12 cellular contexts compared by ENCODE assay signal in genomic region chr10:132407243-132407746, GRCh38. TPM values are rescaled to one million over a fixed set of nuclear protein-coding genes. Genes with fewer than 3 reads are reported as not detected.
A peak's percentile ranks its signal among the peaks of the same experiment; 100 is the strongest.
DNase-seq lines count a peak whose midpoint lies in the region; ATAC-seq and TF ChIP-seq lines count a peak whose summit lies in the region.
"Had no signal": no experiment of that assay in that cellular context is flagged by ENCODE, and none has a peak within 500 bp of the region (broad histone marks: within the 10 kb centered on the region; RNA-seq: fewer than 3 reads in every experiment).

No MANE protein-coding gene starts in this region.

- no peak overlapping the region for H3K4me3 ChIP-seq in GM23338
- H3K4me3 ChIP-seq in adrenal gland, result peak overlapping the region in 1 of 4 donors; percentile 46
- no peak overlapping the region for H3K4me3 ChIP-seq in iPS-20b (ENCODE audit: low read length)
- peak overlapping the region in 3 of 4 donors; percentile 13 to 34 (median 27) for H3K4me3 ChIP-seq in sigmoid colon
- H3K4me3 ChIP-seq in lower leg skin (ENCODE audit: low read depth, poor library complexity, severe bottlenecking), result no peak overlapping the region
- no peak overlapping the region for H3K4me3 ChIP-seq in ascending aorta
- H3K4me3 ChIP-seq: SJSA1 had no signal

- peaks cover 25% of the 10 kb centered on the region; the same call in 1 of the 2 replicates for H3K4me1 ChIP-seq in GM23338 (ENCODE audit: insufficient read depth)
- peaks cover 62 to 86% of the 10 kb centered on the region in 2 donors for H3K4me1 ChIP-seq in adrenal gland (replicated peaks in 1 of 2)
- peaks cover 15% of the 10 kb centered on the region for H3K4me1 ChIP-seq in iPS-20b (ENCODE audit: insufficient read depth, low read length)
- H3K4me1 ChIP-seq in sigmoid colon, result peaks cover 0 to 53% (median 46%) of the 10 kb centered on the region in 4 donors
- H3K4me1 ChIP-seq in ascending aorta, result peaks cover 0 to 9% of the 10 kb centered on the region in 2 donors
- H3K4me1 ChIP-seq: SJSA1 had no signal

- H3K9me3 Mint-ChIP-seq in GM23338, result peaks cover 2% of the 10 kb centered on the region; the same call in 1 of the 3 replicates

- 39 to 68% (median 52%) methylated on average over 2 to 12 of the region's 12 CpGs; no CpG with 5 or more reads in 1 of the 4 donors for whole genome bisulfite sequencing in adrenal gland, 4 donors
- WGBS in sigmoid colon, 2 donors, result 20 to 65% methylated on average over 12 of the region's 12 CpGs
- 61 to 68% methylated on average over 8 to 12 of the region's 12 CpGs for WGBS in lower leg skin, 2 donors

- H3K27ac ChIP-seq in GM23338 (ENCODE audit: low read depth) (peak overlapping the region; percentile 78; the same call in 1 of the 2 replicates), adrenal gland (peak overlapping the region; percentile 86 to 98 (median 92)), iPS-20b (ENCODE audit: low read length) (peak overlapping the region; percentile 54), sigmoid colon (peak overlapping the region; percentile 81 to 91 (median 86)), ascending aorta (no peak overlapping the region)
- H3K27ac ChIP-seq: SJSA1 had no signal

- peaks cover 11% of the 10 kb centered on the region for H3K36me3 Mint-ChIP-seq in GM23338 (ENCODE audit: low read depth)

- no peak for TF ChIP-seq EP300 in sigmoid colon (IDR thresholded peaks at IDR 0.05)

- H3F3A ChIP-seq in GM23338 (replicated peaks; ENCODE audit: low read depth), result 0 out of 2 replicates have a peak, but pooled peaks cover 6% of the 10 kb centered on the region

- peak overlapping the region; percentile 78 for H3K4me2 ChIP-seq in GM23338

- H3K27me3 ChIP-seq in GM23338 (ENCODE audit: insufficient read depth) (no peaks in the 10 kb centered on the region), adrenal gland (no peaks in the 10 kb centered on the region), iPS-20b (ENCODE audit: insufficient read depth, low read length) (no peaks in the 10 kb centered on the region), sigmoid colon (no peaks in the 10 kb centered on the region), ascending aorta (no peaks in the 10 kb centered on the region)
- H3K27me3 ChIP-seq: SJSA1 had no signal

- H4K20me1 ChIP-seq in GM23338 (replicated peaks; ENCODE audit: insufficient read depth), result no peaks in the 10 kb centered on the region

- H3K36me3 ChIP-seq in GM23338 (ENCODE audit: insufficient read depth) (no peaks in the 10 kb centered on the region), adrenal gland (replicated peaks in 1 of 2) (peaks cover 0 to 22% of the 10 kb centered on the region in 2 donors), iPS-20b (ENCODE audit: insufficient read depth, low read depth, low read length) (no peaks in the 10 kb centered on the region), sigmoid colon (peaks cover 12 to 24% (median 14%) of the 10 kb centered on the region in 4 donors), ascending aorta (peaks cover 16 to 24% of the 10 kb centered on the region in 2 donors)
- H3K36me3 ChIP-seq: SJSA1 had no signal

- no peak for DNase-seq in GM23338 (ENCODE audit: low spot score)
- DNase-seq in adrenal gland, result peak; percentile 91 to 98 (median 97)
- DNase-seq in sigmoid colon, result no peak
- no peak for DNase-seq in lower leg skin (ENCODE audit: low spot score in 2 of 2)
- no peak for DNase-seq in ascending aorta (ENCODE audit: low spot score in 2 of 2)
- no peak for DNase-seq in GM19240 (ENCODE audit: insufficient read length, low spot score)
- DNase-seq: activated CD8-positive, alpha-beta memory T cell treated with anti-CD3 and anti-CD28 coated beads, Interleukin-2, amount 10 ng/mL, durations not matched to agents 7 days and 5 days; DND-41; stimulated activated CD4-positive, alpha-beta T cell treated with anti-CD3 and anti-CD28 coated beads, Interleukin-2, amount 100 ng/mL, for 24 hours had no signal

- H3K4me1 Mint-ChIP-seq in GM23338, result peaks cover 37% of the 10 kb centered on the region

- no peaks in the 10 kb centered on the region for H3K79me2 ChIP-seq in GM23338 (replicated peaks; ENCODE audit: insufficient read depth)

- no peaks in the 10 kb centered on the region for H3K9me2 ChIP-seq in GM23338 (ENCODE audit: insufficient read depth)

- no peak for ATAC-seq in GM23338
- ATAC-seq in HG02884 (IDR thresholded peaks at IDR 0.05; ENCODE audit: unreplicated experiment), result no peak

- TF ChIP-seq POLR2A in adrenal gland (IDR thresholded peaks at IDR 0.05) (peak; percentile 21 to 63), sigmoid colon (IDR thresholded peaks at IDR 0.05) (peak in 1 of 2 donors; percentile 21), lower leg skin (IDR thresholded peaks at IDR 0.05) (no peak)

- intact Hi-C loops in adrenal gland (cut with DNase I) (no loop called here), sigmoid colon (cut with DNase I) (no loop called here), lower leg skin (cut with DNase I; ENCODE audit: low total_unique reads) (no loop called here), ascending aorta (cut with DNase I) (no loop called here)

- H3K27me3 Mint-ChIP-seq in GM23338 (ENCODE audit: insufficient read depth, low read depth, poor library complexity), result peaks cover 14% of the 10 kb centered on the region
- H3K27me3 Mint-ChIP-seq: activated CD8-positive, alpha-beta memory T cell treated with anti-CD3 and anti-CD28 coated beads, Interleukin-2, amount 10 ng/mL, durations not matched to agents 7 days and 5 days had no signal

- peak overlapping the region; percentile 63 for H3K4me3 Mint-ChIP-seq in GM23338
- H3K4me3 Mint-ChIP-seq: activated CD8-positive, alpha-beta memory T cell treated with anti-CD3 and anti-CD28 coated beads, Interleukin-2, amount 10 ng/mL, durations not matched to agents 7 days and 5 days had no signal

- peak overlapping the region; percentile 58; the same call in 1 of the 2 replicates for H3K9ac ChIP-seq in iPS-20b (ENCODE audit: low read depth, low read length)

- no peak overlapping the region for H2AFZ ChIP-seq in GM23338

- peak overlapping the region; percentile 99 for H3K27ac Mint-ChIP-seq in GM23338

- no peaks in the 10 kb centered on the region for H3K9me3 ChIP-seq in adrenal gland (replicated peaks in 1 of 3)
- no peaks in the 10 kb centered on the region for H3K9me3 ChIP-seq in iPS-20b (ENCODE audit: insufficient read depth, low read depth, low read length)
- H3K9me3 ChIP-seq in sigmoid colon, result no peaks in the 10 kb centered on the region
- no peaks in the 10 kb centered on the region for H3K9me3 ChIP-seq in ascending aorta
- H3K9me3 ChIP-seq: SJSA1 had no signal

- no peak for TF ChIP-seq CTCF in GM23338 (conservative IDR thresholded peaks at IDR 0.05; ENCODE audit: low read depth in 2 of 2)
- TF ChIP-seq CTCF in adrenal gland (IDR thresholded peaks at IDR 0.05), result no peak
- no peak for TF ChIP-seq CTCF in sigmoid colon (IDR thresholded peaks at IDR 0.05)
- no peak for TF ChIP-seq CTCF in lower leg skin (IDR thresholded peaks at IDR 0.05)
- TF ChIP-seq CTCF in ascending aorta (IDR thresholded peaks at IDR 0.05), result no peak

TF ChIP-seq in GM23338, 12 proteins besides CTCF, POLR2A, EP300 and RAD21:
- TF ChIP-seq EZH2 (IDR thresholded peaks at IDR 0.05; ENCODE audit: low read depth, unreplicated experiment) (no peak), POLR2AphosphoS5 (IDR thresholded peaks at IDR 0.05; ENCODE audit: low read depth) (no peak), JUNB (IDR thresholded peaks at IDR 0.05; ENCODE audit: unreplicated experiment) (no peak), ZNF331 (CRISPR knock-in tag; IDR thresholded peaks at IDR 0.05; ENCODE audit: low read depth) (no peak)
TF ChIP-seq in GM23338: peak in this region for 0.

RNA-seq across cellular contexts. Expression of gene PWWP2B, which starts 10.3 kb away (rescaled TPM):
- total RNA-seq in GM23338 (2014; rRNA removed; shearing (Covaris generic)), result 8.6 and 12.8 TPM in 2 replicates
- 2.2 and 2.3 TPM in 2 replicates for polyA plus RNA-seq in GM23338 (2016; fragmentation: Nextera tagmentation; extraction: Ambion mirVana)
- total RNA-seq in adrenal gland, result 10 to 100 TPM; 31.6 to 75.3 (median 42.2) TPM
- 10 to 100 TPM in 2 of 3 donors, 1 to 10 TPM in 1; 3.4 to 34.0 (median 33.5) TPM for polyA plus RNA-seq in adrenal gland
- 10 to 100 TPM in 1 of 4 donors, 1 to 10 TPM in 3; 7.7 to 10.2 (median 9.3) TPM for total RNA-seq in sigmoid colon
- polyA plus RNA-seq in sigmoid colon, result 10 to 100 TPM; 27.0 to 50.8 (median 28.2) TPM
- total RNA-seq in lower leg skin, result 10 to 100 TPM; 28.3 to 33.1 (median 28.9) TPM
- 24.4 TPM for total RNA-seq in ascending aorta

Comparison
In these comparisons a context has a peak if more than half of its experiments do, and no peak if none do; other contexts are left out.
1. DNase-seq: peak in adrenal gland (7 of 7); none in GM23338 (single experiment), sigmoid colon (single experiment), lower leg skin (0 of 2), ascending aorta (0 of 2) and GM19240 (single experiment).
2. H3K27ac ChIP-seq: peak in GM23338 (single experiment), adrenal gland (5 of 5), iPS-20b (single experiment) and sigmoid colon (4 of 4); none in ascending aorta (0 of 2).
3. H3K4me3 ChIP-seq: peak in sigmoid colon (3 of 4); none in GM23338 (single experiment), iPS-20b (single experiment), lower leg skin (single experiment) and ascending aorta (0 of 2).
4. POLR2A ChIP-seq: peak in adrenal gland (2 of 2); none in lower leg skin (0 of 2).